ENCODE assay signal across 8 cellular contexts in the genomic region with DNA sequence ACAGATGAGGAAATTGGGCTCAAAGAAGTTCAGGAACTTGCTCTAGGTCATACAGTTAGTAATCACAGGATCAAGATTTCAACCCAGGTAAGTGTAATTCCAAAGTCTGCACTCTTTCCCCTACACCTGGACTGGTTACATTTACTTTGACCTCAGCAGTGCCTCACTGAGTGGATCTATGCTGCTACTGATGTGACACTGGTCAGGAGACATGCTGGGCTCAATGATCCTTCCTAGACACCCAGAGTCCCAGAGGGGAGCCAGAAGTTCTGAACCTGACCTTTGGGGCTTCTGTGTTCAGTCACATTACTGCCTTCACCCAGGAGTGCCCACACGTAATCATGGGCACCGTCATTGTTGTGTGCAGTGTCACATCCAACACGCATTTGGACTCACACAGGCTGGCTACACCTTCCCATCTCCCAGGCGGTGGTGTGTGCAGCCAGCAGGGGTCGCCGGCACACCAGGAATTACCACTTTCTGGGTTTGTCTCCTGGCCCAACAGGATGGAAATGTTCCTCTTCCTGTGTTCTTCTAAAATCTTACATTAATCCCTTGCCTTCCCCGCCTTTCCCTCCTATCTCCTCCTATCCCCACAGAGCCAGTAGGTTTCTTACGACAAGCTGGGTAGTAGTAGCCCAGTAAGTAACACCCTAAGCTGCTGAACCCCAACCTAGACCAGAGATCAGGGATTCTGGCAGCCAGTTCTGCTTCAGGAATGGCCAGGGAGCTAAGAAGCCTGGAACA. TPM values are rescaled to one million over a fixed set of nuclear protein-coding genes. Genes with fewer than 3 reads are reported as not detected.
DNase-seq lines count a peak whose midpoint lies in the region; ATAC-seq, FAIRE-seq and TF ChIP-seq lines count a peak whose summit lies in the region.

No MANE protein-coding gene starts in this region.

- DNase-seq in CD4-positive, alpha-beta T cell = peak; percentile 61 to 80 (median 70)
- DNase-seq in GOT3 (lab: John Stamatoyannopoulos, UW) = peak; percentile 21
- peak; percentile 50 for DNase-seq in NCI-H2171 treated with DMSO at 0.1 percent for 48 hours (lab: John Stamatoyannopoulos, UW)
- peak; percentile 49 for DNase-seq in activated CD4-positive, CD25-positive, alpha-beta regulatory T cell treated with anti-CD3 and anti-CD28 coated beads, Interleukin-2, amount 50 U/mL, for 16 hours (ENCODE audit: low read depth, low spot score)
- DNase-seq in mammary epithelial cell = peak; percentile 54
- DNase-seq in kidney = peak; percentile 89
- DNase-seq in stimulated activated CD4-positive, alpha-beta T cell treated with anti-CD3 and anti-CD28 coated beads, Interleukin-2, amount 100 ng/mL, for 24 hours = peak; percentile 81 to 82
- no peak for DNase-seq in OCI-M2 (lab: John Stamatoyannopoulos, UW; ENCODE audit: unreplicated experiment)

- H3K36me3 Mint-ChIP-seq in CD4-positive, alpha-beta T cell (ENCODE audit: low read depth) = no peaks in the 10 kb centered on the region

- CTCF ChIA-PET in CD4-positive, alpha-beta T cell (lab: Charles Lee) = interaction anchor here (1.3 to 2.9 kb wide), 3 partner anchors 26 to 45 kb away, joined by 7 to 28 read pairs (median 11); partner anchors contain the start of gene CALCOCO1
- CTCF ChIA-PET in mammary epithelial cell (lab: Charles Lee; ENCODE audit: low non-redundant PET) = interaction anchor here (0.6 to 0.9 kb wide), 4 partner anchors 41 to 159 kb away, joined by 3 to 7 read pairs (median 4); no protein-coding TSS in a partner anchor

- POLR2A ChIA-PET in CD4-positive, alpha-beta T cell (lab: Charles Lee) = interaction anchor here (0.9 kb wide), 1 partner anchor 42 kb away, joined by 6 read pairs; no protein-coding TSS in a partner anchor

- H3K9ac ChIP-seq in mammary epithelial cell (ENCODE audit: insufficient read depth, low read length) (no peak overlapping the region), kidney (ENCODE audit: low read length in 2 of 2) (no peak overlapping the region)

- no peaks in the 10 kb centered on the region for H4K20me1 ChIP-seq in mammary epithelial cell (ENCODE audit: insufficient read depth, low read length)

- intact Hi-C loops in CD4-positive, alpha-beta T cell (cut with DNase I, micrococcal nuclease) = loop anchor here (1.0 to 10.0 kb wide), 2 partner anchors 45 to 503 kb away; no protein-coding TSS in a partner anchor
- intact Hi-C loops in mammary epithelial cell (cut with micrococcal nuclease) = loop anchor here (1.0 to 5.0 kb wide), 3 partner anchors 45 to 501 kb away; partner anchors contain the start of gene HOXC10
- intact Hi-C loops in kidney (cut with DNase I) = loop anchor here (5.0 kb wide), 1 partner anchor 46 kb away; no protein-coding TSS in a partner anchor

- 5% methylated on average over 8 of the region's 8 CpGs for WGBS in mammary epithelial cell (ENCODE audit: low coverage, missing lambda C conversion rate)

- H3K27ac Mint-ChIP-seq in CD4-positive, alpha-beta T cell = no peak overlapping the region

- TF ChIP-seq CTCF in CD4-positive, alpha-beta T cell (IDR thresholded peaks at IDR 0.05) = peak; percentile 90
- TF ChIP-seq CTCF in mammary epithelial cell (conservative IDR thresholded peaks at IDR 0.05 in 1 of 2, IDR thresholded peaks at IDR 0.05 in 1 of 2; ENCODE audit: extremely low read depth in 1 of 2, insufficient read depth in 1 of 2, low read depth in 1 of 2, low read length in 2 of 2) (peak; percentile 94 to 99), kidney (IDR thresholded peaks at IDR 0.05; ENCODE audit: borderline replicate concordance, extremely low read depth, insufficient read depth) (peak; percentile 97)

- BruUV-seq in mammary epithelial cell (replicated peaks; lab: Mats Ljungman, UMichigan) = no TSS peak

- in situ Hi-C loops in mammary epithelial cell (cut with MboI; ENCODE audit: low sequenced_read_pairs in 2 of 2) = loop anchor here (5.0 kb wide), 2 partner anchors 41 to 46 kb away; no protein-coding TSS in a partner anchor

- ATAC-seq in CD4-positive, alpha-beta T cell (ENCODE audit: poor library complexity) = peak; percentile 91

- H3K4me1 Mint-ChIP-seq in CD4-positive, alpha-beta T cell (ENCODE audit: low read depth) = peaks cover 6% of the 10 kb centered on the region

- H3K4me1 ChIP-seq in mammary epithelial cell (ENCODE audit: insufficient read depth, low read length) = no peaks in the 10 kb centered on the region
- peaks cover 0 to under 1% of the 10 kb centered on the region in 2 donors for H3K4me1 ChIP-seq in kidney (ENCODE audit: control insufficient read depth in 1 of 2, insufficient read depth in 1 of 2, low read depth in 1 of 2, low read length in 2 of 2)

- H3K9me3 ChIP-seq in CD4-positive, alpha-beta T cell (ENCODE audit: control insufficient read depth, low read length) = no peaks in the 10 kb centered on the region
- H3K9me3 ChIP-seq in mammary epithelial cell (replicated peaks; ENCODE audit: insufficient read depth, low read length) (no peaks in the 10 kb centered on the region), kidney (ENCODE audit: control insufficient read depth in 1 of 2, low read length in 2 of 2) (no peaks in the 10 kb centered on the region)

- no peak for FAIRE-seq in kidney (lab: Jason Lieb, UNC)

- H3K4me3 Mint-ChIP-seq in CD4-positive, alpha-beta T cell = no peak overlapping the region

- H3K27ac ChIP-seq in CD4-positive, alpha-beta T cell (ENCODE audit: low read depth, low read length) = no peak overlapping the region
- H3K27ac ChIP-seq in mammary epithelial cell (ENCODE audit: insufficient read depth, low read depth, low read length) (no peak overlapping the region), kidney (ENCODE audit: low read depth in 2 of 2, low read length in 2 of 2) (no peak overlapping the region)

- dilution Hi-C loops in mammary epithelial cell (cut with HindIII; ENCODE audit: low sequenced_read_pairs) = loop anchor here (5.0 kb wide), 1 partner anchor 46 kb away; no protein-coding TSS in a partner anchor

- H3K36me3 ChIP-seq in mammary epithelial cell (ENCODE audit: insufficient read depth, low read length) (no peaks in the 10 kb centered on the region), kidney (ENCODE audit: control insufficient read depth in 1 of 2, insufficient read depth in 2 of 2, low read length in 2 of 2) (no peaks in the 10 kb centered on the region)

- H3K9me3 Mint-ChIP-seq in CD4-positive, alpha-beta T cell = no peaks in the 10 kb centered on the region

- no peaks in the 10 kb centered on the region for H3K79me2 ChIP-seq in mammary epithelial cell (ENCODE audit: insufficient read depth, low read length)

- H3K27me3 ChIP-seq in CD4-positive, alpha-beta T cell (ENCODE audit: control insufficient read depth, insufficient read depth, low read length) = peaks cover 62% of the 10 kb centered on the region
- H3K27me3 ChIP-seq in mammary epithelial cell (ENCODE audit: insufficient read depth, low read length) = peaks cover 2% of the 10 kb centered on the region

- peaks cover 95% of the 10 kb centered on the region for H3K27me3 Mint-ChIP-seq in CD4-positive, alpha-beta T cell

- H3K4me3 ChIP-seq in mammary epithelial cell (replicated peaks in 1 of 3; ENCODE audit: insufficient read depth in 1 of 3, low read depth in 2 of 3, low read length in 3 of 3) = no peak overlapping the region
- H3K4me3 ChIP-seq in kidney (ENCODE audit: low read length in 2 of 2) = no peak overlapping the region

- no peak overlapping the region for H3K4me2 ChIP-seq in mammary epithelial cell (ENCODE audit: insufficient read depth, low read depth, low read length)

- H2AFZ ChIP-seq in mammary epithelial cell (ENCODE audit: low read depth, low read length) = peak overlapping the region; percentile 71

RNA-seq across cellular contexts. Expression of gene CALCOCO1, which starts 25.6 kb away (rescaled TPM):
- total RNA-seq in CD4-positive, alpha-beta T cell = 10 to 100 TPM; 66.8 to 69.3 TPM
- total RNA-seq in mammary epithelial cell (100 to 1,000 TPM in 1 of 2 donors, 10 to 100 TPM in 1; 61.1 to 127 TPM), kidney (109 TPM)
- polyA plus RNA-seq in mammary epithelial cell (48.3 TPM), kidney (ENCODE audit: insufficient read depth, low read depth, low replicate concordance) (82.2 TPM)
- polyA minus RNA-seq in mammary epithelial cell = 8.5 TPM

RNA-seq across cellular contexts. Expression of gene ATP5MC2, which starts 25.8 kb away (rescaled TPM):
- 100 to 1,000 TPM; 235 to 245 TPM for total RNA-seq in CD4-positive, alpha-beta T cell
- total RNA-seq in mammary epithelial cell (100 to 1,000 TPM in 1 of 2 donors, 10 to 100 TPM in 1; 47.2 to 140 TPM), kidney (271 TPM)
- polyA plus RNA-seq in mammary epithelial cell (253 TPM), kidney (ENCODE audit: insufficient read depth, low read depth, low replicate concordance) (939 TPM)
- polyA minus RNA-seq in mammary epithelial cell = 356 TPM

RNA-seq across cellular contexts. Expression of gene CISTR, which starts 50.1 kb away (rescaled TPM):
- not detected for total RNA-seq in CD4-positive, alpha-beta T cell
- not detected for total RNA-seq in mammary epithelial cell
- not detected for polyA plus RNA-seq in mammary epithelial cell
- polyA minus RNA-seq in mammary epithelial cell = not detected
- total RNA-seq in kidney = not detected
- polyA plus RNA-seq in kidney (ENCODE audit: insufficient read depth, low read depth, low replicate concordance) = not detected
